1 cellular context compared by ENCODE assay signal in genomic region chr5:14659821-14660607, GRCh38.
A peak's percentile ranks its signal among the peaks of the same experiment; 100 is the strongest.
TF ChIP-seq lines count a peak whose summit lies in the region.

No MANE protein-coding gene starts in this region.

TF ChIP-seq in K562, 482 proteins besides CTCF, POLR2A, EP300 and RAD21:
- TF ChIP-seq MAFG (tag; conservative IDR thresholded peaks at IDR 0.05), result 0 out of 2 replicates have a peak, but pooled peaks have one; percentile 21
- peak; percentile 81 for TF ChIP-seq ZNF316 (IDR thresholded peaks at IDR 0.05)
- TF ChIP-seq BHLHE40 (IDR thresholded peaks at IDR 0.05; ENCODE audit: low read length), result no peak
- peak; percentile 52; the same call in 1 of the 2 replicates for TF ChIP-seq C11orf30 (IDR thresholded peaks at IDR 0.05; ENCODE audit: low read depth)
